18 cellular contexts compared by ENCODE assay signal in the genomic region with DNA sequence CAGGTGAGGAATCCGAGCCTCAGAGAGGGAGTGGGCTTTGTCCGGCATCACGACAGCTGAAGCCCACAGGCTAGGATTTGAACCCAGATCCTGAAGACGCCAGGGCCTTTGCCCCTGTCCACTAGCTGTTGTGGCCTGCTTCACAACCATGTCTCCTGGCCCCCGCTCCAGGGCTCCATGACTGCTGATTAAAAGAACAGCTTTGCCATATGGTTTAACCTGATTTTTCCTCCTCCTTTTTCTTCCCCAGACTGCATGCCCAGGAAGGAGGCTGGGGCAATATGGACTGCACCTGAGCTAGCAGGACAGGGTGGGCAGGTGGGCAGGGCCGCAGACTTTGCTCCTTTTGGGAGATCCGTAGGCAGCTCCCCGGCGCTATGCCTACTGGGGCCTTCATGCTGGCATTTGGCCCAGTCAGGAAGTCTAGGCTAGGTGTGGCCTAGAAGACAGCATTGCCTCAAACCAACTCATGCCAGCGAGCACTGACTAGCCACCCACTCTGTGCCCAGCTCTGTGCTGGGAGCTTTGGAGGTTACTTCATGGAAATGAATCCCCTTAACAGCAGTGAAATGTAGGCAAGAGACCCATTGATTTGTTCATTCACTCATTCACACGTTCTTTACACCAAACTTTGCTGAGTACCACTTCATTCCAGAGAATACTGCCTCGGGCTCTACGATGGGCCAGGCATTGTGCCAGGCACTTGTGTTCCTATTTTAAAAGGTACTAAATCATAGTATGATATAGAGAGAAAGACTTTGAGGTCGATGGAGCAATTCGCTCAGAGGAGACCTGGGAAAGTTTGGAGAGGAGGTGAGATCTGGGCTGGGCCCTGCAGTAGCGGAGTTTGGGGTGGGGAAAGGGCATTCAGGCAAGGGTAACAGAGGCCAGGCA.
DNase-seq lines count a peak whose midpoint lies in the region; ATAC-seq and TF ChIP-seq lines count a peak whose summit lies in the region.
"Had no signal": no experiment of that assay in that cellular context is flagged by ENCODE, and none has a peak within 500 bp of the region (broad histone marks: within the 10 kb centered on the region; RNA-seq: fewer than 3 reads in every experiment).

No MANE protein-coding gene starts in this region.

- no peak for ATAC-seq in left lobe of liver
- no peak for ATAC-seq in stimulated activated memory B cell treated with anti-CD40 and anti-IgM and Interleukin-4, amounts not matched to agents 10 μg/mL and 1 μg/mL and 100 μg/mL, for 72 hours
- ATAC-seq in GM18498 (IDR thresholded peaks at IDR 0.05; ENCODE audit: unreplicated experiment): no peak
- ATAC-seq: K562 had no signal

- H3K36me3 Mint-ChIP-seq in stimulated activated memory B cell treated with anti-CD40 and anti-IgM and Interleukin-4, amounts not matched to agents 10 μg/mL and 1 μg/mL and 100 μg/mL, for 72 hours: no peaks in the 10 kb centered on the region
- H3K36me3 Mint-ChIP-seq: activated naive CD4-positive, alpha-beta T cell treated with anti-CD3 and anti-CD28 coated beads, Interleukin-2, amount 10 ng/mL, durations not matched to agents 7 days and 5 days had no signal

- DNase-seq in M059J (ENCODE audit: low read depth) (peak; percentile 69), SW480 (ENCODE audit: low spot score) (peak; percentile 47), left lobe of liver (ENCODE audit: low spot score) (peak; percentile 62), GM20000 (ENCODE audit: low spot score) (no peak), AG08395 (ENCODE audit: low spot score) (no peak)
- DNase-seq in stimulated activated naive CD4-positive, alpha-beta T cell (lab: John Stamatoyannopoulos, UW): no peak
- DNase-seq: activated CD8-positive, alpha-beta memory T cell treated with anti-CD3 and anti-CD28 coated beads, Interleukin-2, amount 50 U/mL, for 48 hours; activated naive CD4-positive, alpha-beta T cell treated with anti-CD3 and anti-CD28 coated beads, Interleukin-2, amount 10 ng/mL, durations not matched to agents 7 days and 5 days; BE2C; NCI-H1417; NK-92 treated with Interleukin-12 subunit alpha and Interleukin-12 subunit beta, amount 100 ng/mL, for 24 hours; SJCRH30; stimulated activated CD4-positive, alpha-beta T cell treated with anti-CD3 and anti-CD28 coated beads, Interleukin-4, amount 100 ng/mL, for 24 hours; stimulated activated CD8-positive, alpha-beta memory T cell treated with anti-CD3 and anti-CD28 coated beads, Interleukin-4, amount 100 ng/mL, for 48 hours; T-helper 9 cell had no signal

- H3K9me3 Mint-ChIP-seq in stimulated activated memory B cell treated with anti-CD40 and anti-IgM and Interleukin-4, amounts not matched to agents 10 μg/mL and 1 μg/mL and 100 μg/mL, for 72 hours: no peaks in the 10 kb centered on the region
- H3K9me3 Mint-ChIP-seq: activated naive CD4-positive, alpha-beta T cell treated with anti-CD3 and anti-CD28 coated beads, Interleukin-2, amount 10 ng/mL, durations not matched to agents 7 days and 5 days had no signal

- H3K27ac Mint-ChIP-seq in stimulated activated memory B cell treated with anti-CD40 and anti-IgM and Interleukin-4, amounts not matched to agents 10 μg/mL and 1 μg/mL and 100 μg/mL, for 72 hours: peak overlapping the region; percentile 14
- H3K27ac Mint-ChIP-seq: activated naive CD4-positive, alpha-beta T cell treated with anti-CD3 and anti-CD28 coated beads, Interleukin-2, amount 10 ng/mL, durations not matched to agents 7 days and 5 days had no signal

- H3K4me3 Mint-ChIP-seq in stimulated activated memory B cell treated with anti-CD40 and anti-IgM and Interleukin-4, amounts not matched to agents 10 μg/mL and 1 μg/mL and 100 μg/mL, for 72 hours: no peak overlapping the region
- H3K4me3 Mint-ChIP-seq: activated naive CD4-positive, alpha-beta T cell treated with anti-CD3 and anti-CD28 coated beads, Interleukin-2, amount 10 ng/mL, durations not matched to agents 7 days and 5 days had no signal

- H3K27me3 Mint-ChIP-seq in stimulated activated memory B cell treated with anti-CD40 and anti-IgM and Interleukin-4, amounts not matched to agents 10 μg/mL and 1 μg/mL and 100 μg/mL, for 72 hours: no peaks in the 10 kb centered on the region

- TF ChIP-seq CTCF in GM20000 (IDR thresholded peaks at IDR 0.05; ENCODE audit: extremely low read depth, missing control alignments): no peak

- peaks cover 28% of the 10 kb centered on the region for H3K4me1 Mint-ChIP-seq in stimulated activated memory B cell treated with anti-CD40 and anti-IgM and Interleukin-4, amounts not matched to agents 10 μg/mL and 1 μg/mL and 100 μg/mL, for 72 hours
- H3K4me1 Mint-ChIP-seq: activated naive CD4-positive, alpha-beta T cell treated with anti-CD3 and anti-CD28 coated beads, Interleukin-2, amount 10 ng/mL, durations not matched to agents 7 days and 5 days had no signal

Comparison
In these comparisons a context has a peak if more than half of its experiments do, and no peak if none do; other contexts are left out.
1. DNase-seq: peak in M059J (single experiment), SW480 (single experiment) and left lobe of liver (single experiment); none in GM20000 (single experiment), AG08395 (single experiment) and stimulated activated naive CD4-positive, alpha-beta T cell (0 of 6).